19 cellular contexts compared by ENCODE assay signal in the genomic region with DNA sequence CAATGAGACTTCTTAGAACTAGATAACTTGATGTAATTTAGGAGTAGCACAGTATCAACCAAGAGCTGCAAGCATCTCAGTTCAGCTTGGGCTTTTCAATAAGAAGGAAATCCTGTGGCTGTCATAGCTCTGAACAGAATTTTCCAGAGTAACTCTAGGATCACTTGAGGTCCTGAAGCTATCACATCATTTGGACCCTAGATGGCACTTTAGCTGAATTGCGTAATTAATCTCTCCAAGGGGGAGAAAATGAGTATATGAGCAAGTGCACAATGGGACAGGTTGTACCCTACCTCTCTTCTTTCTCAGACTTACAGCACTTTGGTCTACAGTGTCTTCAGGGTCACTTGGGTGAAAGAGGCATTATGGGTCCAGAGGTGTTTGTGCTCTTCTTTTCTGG. TPM values are rescaled to one million over a fixed set of nuclear protein-coding genes. Genes with fewer than 3 reads are reported as not detected.
DNase-seq lines count a peak whose midpoint lies in the region; ATAC-seq, FAIRE-seq and TF ChIP-seq lines count a peak whose summit lies in the region.
"Had no signal": no experiment of that assay in that cellular context is flagged by ENCODE, and none has a peak within 500 bp of the region (broad histone marks: within the 10 kb centered on the region; RNA-seq: fewer than 3 reads in every experiment).

No MANE protein-coding gene starts in this region.

- no peaks in the 10 kb centered on the region for H3K4me1 Mint-ChIP-seq in chondrocyte (ENCODE audit: low read depth)
- H3K4me1 Mint-ChIP-seq in activated T-helper 2 cell treated with anti-CD3 and anti-CD28 coated beads, Interferon-gamma antibody, Interleukin-2, Interleukin-4, amounts not matched to agents 10 μg/mL and 5 μg/mL and 100 μg/mL, durations not matched to agents 14 hours and 24 hours and 36 hours (ENCODE audit: low read depth) = no peaks in the 10 kb centered on the region
- H3K4me1 Mint-ChIP-seq: CD14-positive monocyte; CD4-positive, alpha-beta memory T cell; H9 had no signal

- FAIRE-seq in H1 (lab: Jason Lieb, UNC) = no peak
- FAIRE-seq: GM12892, GM18507 had no signal

- DNase-seq in IMR-90 = no peak
- peak; percentile 2 for DNase-seq in NB4 (ENCODE audit: low read depth)
- DNase-seq in H1 (ENCODE audit: low read depth in 1 of 2, low spot score in 2 of 2) = no peak
- DNase-seq in mesenchymal stem cell = no peak
- no peak for DNase-seq in activated CD4-positive, alpha-beta T cell treated with anti-CD3 and anti-CD28 coated beads, Interleukin-2, amount 50 U/mL, for 1 hour
- DNase-seq in chondrocyte (ENCODE audit: low spot score) = no peak
- no peak for DNase-seq in activated T-helper 2 cell treated with anti-CD3 and anti-CD28 coated beads, Interferon-gamma antibody, Interleukin-2, Interleukin-4, amounts not matched to agents 10 μg/mL and 5 μg/mL and 100 μg/mL, durations not matched to agents 14 hours and 24 hours and 36 hours (ENCODE audit: low spot score)
- DNase-seq: 8988T; CD4-positive, alpha-beta memory T cell; DMS153; DMS79; GDM1; GOT3; H9 had no signal

- no peak overlapping the region for H2AFZ ChIP-seq in IMR-90 (replicated peaks; ENCODE audit: low read length, poor library complexity)
- no peak overlapping the region for H2AFZ ChIP-seq in H1 (ENCODE audit: low read length)
- H2AFZ ChIP-seq in mesenchymal stem cell (ENCODE audit: low read depth, low read length) = no peak overlapping the region

- no peak overlapping the region for H2BK20ac ChIP-seq in IMR-90 (ENCODE audit: low read depth, low read length)
- H2BK20ac ChIP-seq in H1 (ENCODE audit: low read length) = no peak overlapping the region

- H3K18ac ChIP-seq in IMR-90 (ENCODE audit: low read depth, low read length) = no peak overlapping the region
- H3K18ac ChIP-seq in H1 (ENCODE audit: extremely low read depth, low read length) = no peak overlapping the region
- H3K18ac ChIP-seq in mesenchymal stem cell (ENCODE audit: low read depth in 1 of 2, low read length in 2 of 2) = no peak overlapping the region

- no peak overlapping the region for H2AK5ac ChIP-seq in IMR-90 (ENCODE audit: low read depth, low read length)
- no peak overlapping the region for H2AK5ac ChIP-seq in H1 (ENCODE audit: low read depth, low read length)
- no peak overlapping the region for H2AK5ac ChIP-seq in mesenchymal stem cell (ENCODE audit: low read length, severe bottlenecking)

- no peak overlapping the region for H3K4me3 Mint-ChIP-seq in chondrocyte (ENCODE audit: unreplicated experiment)
- H3K4me3 Mint-ChIP-seq in activated T-helper 2 cell treated with anti-CD3 and anti-CD28 coated beads, Interferon-gamma antibody, Interleukin-2, Interleukin-4, amounts not matched to agents 10 μg/mL and 5 μg/mL and 100 μg/mL, durations not matched to agents 14 hours and 24 hours and 36 hours (ENCODE audit: low read depth) = no peak overlapping the region
- H3K4me3 Mint-ChIP-seq: CD14-positive monocyte; CD4-positive, alpha-beta memory T cell; H9 had no signal

- H3K27me3 ChIP-seq in IMR-90 (ENCODE audit: control insufficient read depth, insufficient read depth, low read length) (no peaks in the 10 kb centered on the region), H1 (replicated peaks in 1 of 4; ENCODE audit: control insufficient read depth in 3 of 4, extremely low read depth in 1 of 4, insufficient read depth in 3 of 4, low read length in 3 of 4) (no peaks in the 10 kb centered on the region; a peak in 1 of 7 replicates), mesenchymal stem cell (ENCODE audit: control insufficient read depth in 1 of 2, insufficient read depth in 1 of 2, low read length in 2 of 2) (no peaks in the 10 kb centered on the region)
- H3K27me3 ChIP-seq: BLaER1 had no signal

- H2BK12ac ChIP-seq in H1 (ENCODE audit: low read depth, low read length) (no peak overlapping the region), mesenchymal stem cell (ENCODE audit: low read length in 2 of 2) (no peak overlapping the region)

- TF ChIP-seq CTCF in IMR-90 (conservative IDR thresholded peaks at IDR 0.05; ENCODE audit: low read depth, low read length) (no peak), NB4 (IDR thresholded peaks at IDR 0.05; ENCODE audit: low read depth, low read length) (no peak), H1 (IDR thresholded peaks at IDR 0.05; ENCODE audit: control extremely low read depth in 1 of 3, insufficient read depth in 1 of 3, low read depth in 1 of 3, low read length in 3 of 3) (no peak), chondrocyte (IDR thresholded peaks at IDR 0.05) (no peak)

- H3K79me1 ChIP-seq in IMR-90 (ENCODE audit: low read depth in 1 of 2, low read length in 2 of 2) (peaks cover 17 to 50% of the 10 kb centered on the region in 2 experiments), H1 (ENCODE audit: low read depth, low read length) (no peaks in the 10 kb centered on the region), mesenchymal stem cell (replicated peaks; ENCODE audit: low read length, poor library complexity, severe bottlenecking) (peaks cover 3% of the 10 kb centered on the region)

- ATAC-seq in IMR-90 (ENCODE audit: low read depth) = no peak
- no peak for ATAC-seq in activated CD4-positive, CD25-positive, alpha-beta regulatory T cell treated with anti-CD3 and anti-CD28 coated beads, Interleukin-2, amount 50 U/mL, for 24 hours

- H3K14ac ChIP-seq in IMR-90 (replicated peaks; ENCODE audit: low read depth, low read length) (no peak overlapping the region), H1 (ENCODE audit: insufficient read length) (no peak overlapping the region), mesenchymal stem cell (ENCODE audit: low read length in 2 of 2) (no peak overlapping the region)

- dilution Hi-C loops in IMR-90 (cut with HindIII; ENCODE audit: low sequenced_read_pairs, unreplicated experiment) = no loop called here

- H3K4me1 ChIP-seq in IMR-90 (ENCODE audit: control insufficient read depth, insufficient read depth, low read length) (peaks cover 8% of the 10 kb centered on the region), H1 (replicated peaks in 1 of 4; ENCODE audit: control insufficient read depth in 3 of 4, insufficient read depth in 4 of 4, low read length in 3 of 4) (no peaks in the 10 kb centered on the region), mesenchymal stem cell (ENCODE audit: control insufficient read depth, insufficient read depth, low read depth, low read length) (peaks cover 4% of the 10 kb centered on the region)
- H3K4me1 ChIP-seq: BLaER1 had no signal

- TF ChIP-seq RAD21 in IMR-90 (IDR thresholded peaks at IDR 0.05; ENCODE audit: low read length) = no peak
- TF ChIP-seq RAD21 in H1 (IDR thresholded peaks at IDR 0.05 in 1 of 2, conservative IDR thresholded peaks at IDR 0.05 in 1 of 2; ENCODE audit: low read depth in 2 of 2, low read length in 2 of 2) = no peak

- no peak overlapping the region for H3K27ac ChIP-seq in IMR-90 (ENCODE audit: insufficient read depth, low read length)
- no peak overlapping the region for H3K27ac ChIP-seq in H1 (ENCODE audit: low read depth, low read length)
- peak overlapping the region; percentile 66 for H3K27ac ChIP-seq in mesenchymal stem cell (ENCODE audit: low read length, poor library complexity, severe bottlenecking)
- H3K27ac ChIP-seq: BLaER1 had no signal

- peaks cover 1% of the 10 kb centered on the region for H3K27me3 Mint-ChIP-seq in chondrocyte (ENCODE audit: low read depth)
- H3K27me3 Mint-ChIP-seq in activated T-helper 2 cell treated with anti-CD3 and anti-CD28 coated beads, Interferon-gamma antibody, Interleukin-2, Interleukin-4, amounts not matched to agents 10 μg/mL and 5 μg/mL and 100 μg/mL, durations not matched to agents 14 hours and 24 hours and 36 hours (ENCODE audit: low read depth) = no peaks in the 10 kb centered on the region

- no TSS peak for BruUV-seq in IMR-90 (replicated peaks; lab: Mats Ljungman, UMichigan)

- no peak overlapping the region for H3K4me2 ChIP-seq in IMR-90 (ENCODE audit: low read depth, low read length)
- no peak overlapping the region for H3K4me2 ChIP-seq in H1 (ENCODE audit: insufficient read depth in 1 of 2, low read depth in 2 of 2, low read length in 2 of 2)
- no peak overlapping the region for H3K4me2 ChIP-seq in mesenchymal stem cell (ENCODE audit: low read length, poor library complexity, severe bottlenecking)
- H3K4me2 ChIP-seq: BLaER1 had no signal

- no peak overlapping the region for H4K8ac ChIP-seq in IMR-90 (ENCODE audit: low read depth in 2 of 2, low read length in 2 of 2)
- no peak overlapping the region for H4K8ac ChIP-seq in H1 (ENCODE audit: extremely low read depth, insufficient read depth, low read length)
- H4K8ac ChIP-seq in mesenchymal stem cell (ENCODE audit: low read length) = no peak overlapping the region

- no peaks in the 10 kb centered on the region for H3K23me2 ChIP-seq in H1 (ENCODE audit: low read depth, low read length)

- H3K23ac ChIP-seq in IMR-90 (ENCODE audit: low read depth, low read length) (no peak overlapping the region), H1 (ENCODE audit: insufficient read length) (no peak overlapping the region), mesenchymal stem cell (ENCODE audit: low read length in 2 of 2) (no peak overlapping the region)

- H3K9me3 ChIP-seq in IMR-90 (ENCODE audit: control insufficient read depth, insufficient read depth, low read length) (no peaks in the 10 kb centered on the region), H1 (ENCODE audit: insufficient read depth in 2 of 2, low read depth in 1 of 2, low read length in 1 of 2) (no peaks in the 10 kb centered on the region), mesenchymal stem cell (ENCODE audit: control insufficient read depth, low read length) (no peaks in the 10 kb centered on the region)
- H3K9me3 ChIP-seq: BLaER1 had no signal

- no peak overlapping the region for H2BK15ac ChIP-seq in IMR-90 (ENCODE audit: low read depth, low read length)
- H2BK15ac ChIP-seq in H1 (ENCODE audit: low read length) = no peak overlapping the region
- H2BK15ac ChIP-seq in mesenchymal stem cell (ENCODE audit: low read depth, poor library complexity, severe bottlenecking) = no peak overlapping the region

- no peaks in the 10 kb centered on the region for H3K79me2 ChIP-seq in H1 (ENCODE audit: control insufficient read depth in 1 of 2, insufficient read depth in 2 of 2, low read length in 2 of 2)

- peaks cover 1% of the 10 kb centered on the region for H3K36me3 Mint-ChIP-seq in chondrocyte (ENCODE audit: low read depth)
- no peaks in the 10 kb centered on the region for H3K36me3 Mint-ChIP-seq in activated T-helper 2 cell treated with anti-CD3 and anti-CD28 coated beads, Interferon-gamma antibody, Interleukin-2, Interleukin-4, amounts not matched to agents 10 μg/mL and 5 μg/mL and 100 μg/mL, durations not matched to agents 14 hours and 24 hours and 36 hours (ENCODE audit: low read depth)
- H3K36me3 Mint-ChIP-seq: CD14-positive monocyte; CD4-positive, alpha-beta memory T cell had no signal

- no CpG with 5 or more reads among the region's 1 CpG for WGBS in IMR-90 (ENCODE audit: extremely low coverage in 2 of 2, insufficient read length in 1 of 2), 2 experiments
- WGBS in H1 (ENCODE audit: extremely low coverage in 1 of 2, insufficient coverage in 1 of 2, insufficient read length in 1 of 2, insufficient replicate concordance in 2 of 2, low coverage in 1 of 2, low lambda C conversion rate in 2 of 2, missing lambda C conversion rate in 1 of 2), 2 experiments = 90% methylated on average over 1 of the region's 1 CpG; no CpG with 5 or more reads in 1 of the 2 experiments
- WGBS in mesenchymal stem cell = 100% methylated on average over 1 of the region's 1 CpG

- H2BK120ac ChIP-seq in IMR-90 (ENCODE audit: low read depth, low read length) (no peak overlapping the region), H1 (replicated peaks; ENCODE audit: low read depth, low read length) (no peak overlapping the region), mesenchymal stem cell (ENCODE audit: low read depth, low read length) (no peak overlapping the region)

- H3K36me3 ChIP-seq in IMR-90 (ENCODE audit: control insufficient read depth, insufficient read depth, low read length) (peaks cover 21% of the 10 kb centered on the region), H1 (ENCODE audit: control insufficient read depth in 2 of 4, insufficient read depth in 4 of 4, low read length in 3 of 4) (no peaks in the 10 kb centered on the region), mesenchymal stem cell (ENCODE audit: control insufficient read depth in 1 of 2, insufficient read depth in 2 of 2, low read depth in 1 of 2, low read length in 2 of 2) (no peaks in the 10 kb centered on the region)
- H3K36me3 ChIP-seq: BLaER1 had no signal

- no peak overlapping the region for H3K56ac ChIP-seq in IMR-90 (ENCODE audit: extremely low read depth, insufficient read depth, low read length)
- no peak overlapping the region for H3K56ac ChIP-seq in H1 (replicated peaks; ENCODE audit: insufficient read length, low read depth, low read length)

- H2BK5ac ChIP-seq in IMR-90 (ENCODE audit: low read depth, low read length, poor library complexity, severe bottlenecking) (no peak overlapping the region), H1 (ENCODE audit: low read depth, low read length) (no peak overlapping the region), mesenchymal stem cell (ENCODE audit: low read depth, low read length, poor library complexity, severe bottlenecking) (no peak overlapping the region)

- H3K4ac ChIP-seq in IMR-90 (ENCODE audit: low read depth, low read length) (no peak overlapping the region), H1 (replicated peaks; ENCODE audit: insufficient read length, low read depth, low read length) (no peak overlapping the region), mesenchymal stem cell (ENCODE audit: low read depth in 1 of 2, low read length in 2 of 2) (no peak overlapping the region)

- H3K9ac ChIP-seq in IMR-90 (ENCODE audit: low read depth, low read length) = no peak overlapping the region
- no peak overlapping the region for H3K9ac ChIP-seq in H1 (replicated peaks in 1 of 4; ENCODE audit: extremely low read depth in 1 of 4, low read depth in 3 of 4, low read length in 3 of 4)
- H3K9ac ChIP-seq in mesenchymal stem cell (ENCODE audit: low read length) = no peak overlapping the region
- H3K9ac ChIP-seq: BLaER1 had no signal

- CTCF ChIA-PET in IMR-90 (lab: Yijun Ruan, JAX) = no interaction called here
- CTCF ChIA-PET in H1 (lab: Charles Lee; ENCODE audit: partially characterized antibody) = no interaction called here

- H3K27ac Mint-ChIP-seq in chondrocyte (ENCODE audit: unreplicated experiment) = no peak overlapping the region
- no peak overlapping the region for H3K27ac Mint-ChIP-seq in activated T-helper 2 cell treated with anti-CD3 and anti-CD28 coated beads, Interferon-gamma antibody, Interleukin-2, Interleukin-4, amounts not matched to agents 10 μg/mL and 5 μg/mL and 100 μg/mL, durations not matched to agents 14 hours and 24 hours and 36 hours
- H3K27ac Mint-ChIP-seq: CD14-positive monocyte; CD4-positive, alpha-beta memory T cell; H9 had no signal

- no peak overlapping the region for H2AK9ac ChIP-seq in IMR-90 (replicated peaks; ENCODE audit: low read depth, low read length, poor library complexity)

- H3K4me3 ChIP-seq in IMR-90 (ENCODE audit: insufficient read depth, low read depth, low read length) (no peak overlapping the region), NB4 (ENCODE audit: low read depth, low read length) (no peak overlapping the region), H1 (ENCODE audit: extremely low read depth in 1 of 4, insufficient read depth in 2 of 4, low read depth in 3 of 4, low read length in 4 of 4) (no peak overlapping the region), mesenchymal stem cell (ENCODE audit: insufficient read depth in 1 of 2, low read depth in 1 of 2, low read length in 2 of 2) (no peak overlapping the region)
- H3K4me3 ChIP-seq: BLaER1 had no signal

- POLR2A ChIA-PET in IMR-90 (lab: Charles Lee; ENCODE audit: unreplicated experiment) = no interaction called here
- POLR2A ChIA-PET in H1 (lab: Charles Lee; ENCODE audit: partially characterized antibody) = no interaction called here

- intact Hi-C loops in IMR-90 (cut with micrococcal nuclease) = loop anchor here (5.0 kb wide), 2 partner anchors 48 to 197 kb away; no protein-coding TSS in a partner anchor
- intact Hi-C loops in activated T-helper 2 cell treated with anti-CD3 and anti-CD28 coated beads, Interferon-gamma antibody, Interleukin-2, Interleukin-4, amounts not matched to agents 10 μg/mL and 5 μg/mL and 100 μg/mL, durations not matched to agents 14 hours and 24 hours and 36 hours (cut with micrococcal nuclease) = no loop called here

- peaks cover 5% of the 10 kb centered on the region; the same call in 1 of the 2 replicates for H3K9me1 ChIP-seq in IMR-90 (ENCODE audit: insufficient read depth, low read length)

- no peak for TF ChIP-seq EP300 in H1 (IDR thresholded peaks at IDR 0.05; ENCODE audit: borderline replicate concordance in 1 of 2, low read depth in 2 of 2, low read length in 2 of 2)

- TF ChIP-seq POLR2A in IMR-90 (IDR thresholded peaks at IDR 0.05; ENCODE audit: low read depth, low read length) = no peak
- no peak for TF ChIP-seq POLR2A in NB4 (IDR thresholded peaks at IDR 0.05; ENCODE audit: extremely low read depth, insufficient read length)
- no peak for TF ChIP-seq POLR2A in H1 (IDR thresholded peaks at IDR 0.05; ENCODE audit: control extremely low read depth in 1 of 2, low read depth in 2 of 2, low read length in 2 of 2)

- H4K5ac ChIP-seq in IMR-90 (ENCODE audit: low read depth, low read length) (no peak overlapping the region), H1 (ENCODE audit: insufficient read length, low read depth, low read length) (no peak overlapping the region)

- no peaks in the 10 kb centered on the region for H3K9me3 Mint-ChIP-seq in chondrocyte (ENCODE audit: low read depth)
- no peaks in the 10 kb centered on the region for H3K9me3 Mint-ChIP-seq in activated T-helper 2 cell treated with anti-CD3 and anti-CD28 coated beads, Interferon-gamma antibody, Interleukin-2, Interleukin-4, amounts not matched to agents 10 μg/mL and 5 μg/mL and 100 μg/mL, durations not matched to agents 14 hours and 24 hours and 36 hours
- H3K9me3 Mint-ChIP-seq: CD14-positive monocyte; CD4-positive, alpha-beta memory T cell; H9 had no signal

- H4K91ac ChIP-seq in IMR-90 (ENCODE audit: insufficient read depth, low read depth, low read length) (no peak overlapping the region), H1 (replicated peaks; ENCODE audit: insufficient read length, low read length) (no peak overlapping the region), mesenchymal stem cell (ENCODE audit: low read length) (no peak overlapping the region)

- in situ Hi-C loops in IMR-90 (cut with MboI; ENCODE audit: low sequenced_read_pairs) = loop anchor here (25.0 kb wide), 1 partner anchor 328 kb away; no protein-coding TSS in a partner anchor

- H4K20me1 ChIP-seq in IMR-90 (ENCODE audit: insufficient read depth, low read length) (no peaks in the 10 kb centered on the region; the same call in 1 of the 2 replicates), H1 (replicated peaks in 1 of 2; ENCODE audit: control insufficient read depth in 1 of 2, insufficient read depth in 2 of 2, low read length in 2 of 2) (no peaks in the 10 kb centered on the region)
- H4K20me1 ChIP-seq: BLaER1 had no signal

RNA-seq across cellular contexts. Expression of gene SLC4A4, which starts 45.2 kb away (rescaled TPM):
- total RNA-seq in IMR-90 (2012; rRNA removed) (16.8 and 23.9 TPM in 2 replicates), chondrocyte (12.8 to 21.9 TPM (median 14.8 TPM) in 3 replicates)
- polyA plus RNA-seq in IMR-90 (2012; rRNA removed) (4.6 and 5.6 TPM in 2 replicates), H1 (2011; rRNA removed) (0.41 and 0.67 TPM in 2 replicates)
- polyA plus RNA-seq in IMR-90 (2012; cell fraction: cytosol; rRNA removed) = 1.3 and 1.7 TPM in 2 replicates
- 1.8 and 7.8 TPM in 2 replicates for polyA plus RNA-seq in IMR-90 (2012; cell fraction: nucleus; rRNA removed; ENCODE audit: low replicate concordance)
- total RNA-seq in H1 (2021; fragmentation: NEBNext Ultra II Directional; extraction: Animal tissue kit (Norgen Biotek cat#: 25700)) = 1.2 and 2.8 TPM in 2 replicates
- polyA plus RNA-seq in H1 (2011; cell fraction: cytosol; rRNA removed) = 0.43 TPM
- 0.36 TPM for polyA plus RNA-seq in H1 (2011; cell fraction: nucleus; rRNA removed)
- polyA plus RNA-seq in H1 (2012, experiment 1 of 2) = 0.59 to 1.2 TPM (median 0.73 TPM) in 4 replicates
- 0.05 TPM for polyA plus RNA-seq in H1 (2012, experiment 2 of 2)
- polyA plus RNA-seq in H1 (2013, experiment 1 of 2) = 1.1 TPM
- polyA plus RNA-seq in H1 (2013, experiment 2 of 2) = 0.94 TPM
- 1.8 and 1.9 TPM in 2 replicates for polyA minus RNA-seq in H1 (2011; rRNA and poly(A)+ RNA removed)
- polyA minus RNA-seq in H1 (2011; cell fraction: cytosol; rRNA and poly(A)+ RNA removed) = 0.81 TPM
- polyA minus RNA-seq in H1 (2011; cell fraction: nucleus; rRNA and poly(A)+ RNA removed) = 3.5 TPM
- polyA plus RNA-seq in mesenchymal stem cell (2013, experiment 1 of 2) = 16.9 TPM
- 16.3 TPM for polyA plus RNA-seq in mesenchymal stem cell (2013, experiment 2 of 2)
- total RNA-seq in activated T-helper 2 cell treated with anti-CD3 and anti-CD28 coated beads, Interferon-gamma antibody, Interleukin-2, Interleukin-4, amounts not matched to agents 10 μg/mL and 5 μg/mL and 100 μg/mL, durations not matched to agents 14 hours and 24 hours and 36 hours = 0.32 and 0.43 TPM in 2 replicates
- polyA plus RNA-seq: CD14-positive monocyte had no signal
